In genomic region chr7:87059525-87060287, GRCh38 we compare ENCODE assay signal across 8 cellular contexts. TPM values are rescaled to one million over a fixed set of nuclear protein-coding genes. Genes with fewer than 3 reads are reported as not detected.
A peak's percentile ranks its signal among the peaks of the same experiment; 100 is the strongest.
DNase-seq lines count a peak whose midpoint lies in the region; ATAC-seq and TF ChIP-seq lines count a peak whose summit lies in the region.

Gene ELAPOR2 (minus strand): TSS chr7:87059654. CDS start chr7:87059513, 141 bp downstream.

- no peaks in the 10 kb centered on the region for H3K36me3 ChIP-seq in uterus

- peaks cover 30% of the 10 kb centered on the region for H3K27me3 Mint-ChIP-seq in T-helper 1 cell treated with Interleukin-12 subunit alpha and Interleukin-12 subunit beta and Interleukin-4 antibody, amounts not matched to agents 30 μg/mL and 1 μg/mL, for 36 hours (ENCODE audit: low read depth)

- no peak within 1 kb of the TSS for H3K27ac Mint-ChIP-seq in T-helper 1 cell treated with Interleukin-12 subunit alpha and Interleukin-12 subunit beta and Interleukin-4 antibody, amounts not matched to agents 30 μg/mL and 1 μg/mL, for 36 hours

- H3K4me3 ChIP-seq in right cardiac atrium (ENCODE audit: low read length) = peak within 1 kb of the TSS; percentile 93
- peak within 1 kb of the TSS; percentile 39 to 63 for H3K4me3 ChIP-seq in uterus

- ATAC-seq in HG02588 (IDR thresholded peaks at IDR 0.05; ENCODE audit: unreplicated experiment) (peak; percentile 92), right cardiac atrium (peak; percentile 99 to 100)

- peak; percentile 29 to 58 for TF ChIP-seq POLR2A in uterus (IDR thresholded peaks at IDR 0.05)

- H3K27me3 ChIP-seq in right cardiac atrium (ENCODE audit: control insufficient read depth, insufficient read depth) = no peaks in the 10 kb centered on the region
- no peaks in the 10 kb centered on the region for H3K27me3 ChIP-seq in uterus

- intact Hi-C loops in right cardiac atrium (cut with DNase I) = loop anchor here in 2 of 4 donors (10.0 kb wide), 2 partner anchors 115 to 125 kb away; no protein-coding TSS in a partner anchor
- intact Hi-C loops in uterus (cut with DNase I; ENCODE audit: low total_unique reads) = no loop called here

- no peaks in the 10 kb centered on the region for H3K9me3 Mint-ChIP-seq in T-helper 1 cell treated with Interleukin-12 subunit alpha and Interleukin-12 subunit beta and Interleukin-4 antibody, amounts not matched to agents 30 μg/mL and 1 μg/mL, for 36 hours

- under 1% methylated on average over 70 of the region's 70 CpGs for WGBS in right cardiac atrium

- no peaks in the 10 kb centered on the region for H3K9me3 ChIP-seq in right cardiac atrium (ENCODE audit: control insufficient read depth, low read length)
- no peaks in the 10 kb centered on the region for H3K9me3 ChIP-seq in uterus

- DNase-seq in NCI-H1105 treated with DMSO at 0.1 percent for 48 hours (lab: John Stamatoyannopoulos, UW) (peak; percentile 87), anterior cingulate cortex (lab: John Stamatoyannopoulos, UW) (peak; percentile 25 to 90 (median 78)), right cardiac atrium (peak; percentile 80 to 93 (median 91)), putamen (ENCODE audit: low spot score) (peak; percentile 89), uterus (peak; percentile 61 to 78)

- peaks cover 11% of the 10 kb centered on the region for H3K4me1 Mint-ChIP-seq in T-helper 1 cell treated with Interleukin-12 subunit alpha and Interleukin-12 subunit beta and Interleukin-4 antibody, amounts not matched to agents 30 μg/mL and 1 μg/mL, for 36 hours (ENCODE audit: low read depth)

- peak within 1 kb of the TSS; percentile 70 for H3K27ac ChIP-seq in right cardiac atrium (ENCODE audit: low read length)
- peak within 1 kb of the TSS; percentile 55 to 58 for H3K27ac ChIP-seq in uterus

- peak; percentile 66 for TF ChIP-seq CTCF in GM12873 (IDR thresholded peaks at IDR 0.05; ENCODE audit: insufficient read depth, low read depth, low read length, missing control alignments)
- TF ChIP-seq CTCF in uterus (IDR thresholded peaks at IDR 0.05) = peak; percentile 19 to 56 (median 47)

- H3K4me3 Mint-ChIP-seq in T-helper 1 cell treated with Interleukin-12 subunit alpha and Interleukin-12 subunit beta and Interleukin-4 antibody, amounts not matched to agents 30 μg/mL and 1 μg/mL, for 36 hours = peak within 1 kb of the TSS; percentile 68

- no peaks in the 10 kb centered on the region for H3K36me3 Mint-ChIP-seq in T-helper 1 cell treated with Interleukin-12 subunit alpha and Interleukin-12 subunit beta and Interleukin-4 antibody, amounts not matched to agents 30 μg/mL and 1 μg/mL, for 36 hours (ENCODE audit: low read depth)

- H3K4me1 ChIP-seq in right cardiac atrium (ENCODE audit: control insufficient read depth, insufficient read depth, low read length) (peaks cover 5% of the 10 kb centered on the region), uterus (no peaks in the 10 kb centered on the region)

RNA-seq across cellular contexts. Expression of gene ELAPOR2, which starts in this region (rescaled TPM):
- total RNA-seq in right cardiac atrium = 10 to 100 TPM; 10.7 to 14.0 (median 12.6) TPM
- polyA plus RNA-seq in right cardiac atrium = 5.3 TPM
- 10 to 100 TPM in 2 of 4 donors, 1 to 10 TPM in 2; 6.7 to 16.2 (median 12.7) TPM for total RNA-seq in uterus

Comparison
In these comparisons a context has a peak if more than half of its experiments do, and no peak if none do; other contexts are left out.
1. Peak in every context shown above with its lines: DNase-seq, ATAC-seq, H3K4me3 ChIP-seq and H3K27ac ChIP-seq.